In the genomic region with DNA sequence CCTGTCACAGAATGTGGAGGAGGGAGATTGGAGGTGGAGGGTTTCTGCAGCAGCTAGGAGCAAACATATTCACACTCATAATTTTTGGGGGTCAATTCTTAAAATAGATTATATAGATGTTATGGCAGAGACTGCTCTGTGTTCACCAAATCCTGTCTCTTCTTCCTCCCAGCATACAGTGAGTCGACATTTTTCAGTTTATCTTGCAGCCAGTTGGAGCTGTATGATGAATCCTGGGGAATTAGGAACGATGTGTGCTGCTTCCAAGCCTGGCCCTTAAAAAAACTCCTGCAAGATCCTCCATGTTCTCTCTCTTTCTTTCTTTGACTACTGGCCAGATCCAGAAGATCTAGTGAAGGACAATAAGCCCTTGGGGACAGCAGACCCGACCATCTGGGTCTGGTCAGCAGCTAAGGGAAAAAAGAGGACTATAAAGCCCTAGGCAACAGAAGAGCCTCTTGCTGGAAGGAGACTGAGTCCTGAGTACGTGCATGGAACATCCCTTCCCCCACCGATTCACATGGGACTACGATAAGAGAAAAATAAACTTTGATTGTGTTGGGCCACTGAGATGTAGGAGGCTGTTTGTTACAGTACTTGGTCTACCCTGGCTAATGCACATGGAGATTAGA, we compare ENCODE assay signal across 2 cellular contexts.
TF ChIP-seq lines count a peak whose summit lies in the region.

No MANE protein-coding gene starts in this region.

TF ChIP-seq in SK-N-SH, 30 proteins besides CTCF, POLR2A, EP300 and RAD21:
- TF ChIP-seq GATA2 (CRISPR knock-in tag; IDR thresholded peaks at IDR 0.05) (no peak), TAF1 (IDR thresholded peaks at IDR 0.05; ENCODE audit: borderline replicate concordance, low read depth, low read length) (no peak), TCF12 (IDR thresholded peaks at IDR 0.05) (no peak), FOSL2 (IDR thresholded peaks at IDR 0.05; ENCODE audit: borderline replicate concordance, low read depth) (no peak), TEAD4 (IDR thresholded peaks at IDR 0.05; ENCODE audit: borderline replicate concordance, insufficient read depth) (no peak), SMC3 (IDR thresholded peaks at IDR 0.05; ENCODE audit: low read depth, low read length) (no peak), POLR2AphosphoS5 (IDR thresholded peaks at IDR 0.05; ENCODE audit: low read depth, low read length) (no peak), MXI1 (IDR thresholded peaks at IDR 0.05; ENCODE audit: low read depth, low read length) (no peak), EZH2phosphoT487 (IDR thresholded peaks at IDR 0.05; ENCODE audit: borderline replicate concordance, low read depth) (no peak), NRF1 (IDR thresholded peaks at IDR 0.05; ENCODE audit: low read depth, low read length) (no peak), RCOR1 (IDR thresholded peaks at IDR 0.05; ENCODE audit: low read length) (no peak), RFX5 (IDR thresholded peaks at IDR 0.05; ENCODE audit: low read length) (no peak), YY1 (IDR thresholded peaks at IDR 0.05; ENCODE audit: low read depth) (no peak), CHD2 (IDR thresholded peaks at IDR 0.05; ENCODE audit: low read length, partially characterized antibody) (no peak), PBX3 (IDR thresholded peaks at IDR 0.05) (no peak)
- TF ChIP-seq, protein P1, sequence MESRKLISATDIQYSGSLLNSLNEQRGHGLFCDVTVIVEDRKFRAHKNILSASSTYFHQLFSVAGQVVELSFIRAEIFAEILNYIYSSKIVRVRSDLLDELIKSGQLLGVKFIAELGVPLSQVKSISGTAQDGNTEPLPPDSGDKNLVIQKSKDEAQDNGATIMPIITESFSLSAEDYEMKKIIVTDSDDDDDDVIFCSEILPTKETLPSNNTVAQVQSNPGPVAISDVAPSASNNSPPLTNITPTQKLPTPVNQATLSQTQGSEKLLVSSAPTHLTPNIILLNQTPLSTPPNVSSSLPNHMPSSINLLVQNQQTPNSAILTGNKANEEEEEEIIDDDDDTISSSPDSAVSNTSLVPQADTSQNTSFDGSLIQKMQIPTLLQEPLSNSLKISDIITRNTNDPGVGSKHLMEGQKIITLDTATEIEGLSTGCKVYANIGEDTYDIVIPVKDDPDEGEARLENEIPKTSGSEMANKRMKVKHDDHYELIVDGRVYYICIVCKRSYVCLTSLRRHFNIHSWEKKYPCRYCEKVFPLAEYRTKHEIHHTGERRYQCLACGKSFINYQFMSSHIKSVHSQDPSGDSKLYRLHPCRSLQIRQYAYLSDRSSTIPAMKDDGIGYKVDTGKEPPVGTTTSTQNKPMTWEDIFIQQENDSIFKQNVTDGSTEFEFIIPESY (IDR thresholded peaks at IDR 0.05; ENCODE audit: borderline replicate concordance, low read depth) = no peak
- TF ChIP-seq, protein P2, sequence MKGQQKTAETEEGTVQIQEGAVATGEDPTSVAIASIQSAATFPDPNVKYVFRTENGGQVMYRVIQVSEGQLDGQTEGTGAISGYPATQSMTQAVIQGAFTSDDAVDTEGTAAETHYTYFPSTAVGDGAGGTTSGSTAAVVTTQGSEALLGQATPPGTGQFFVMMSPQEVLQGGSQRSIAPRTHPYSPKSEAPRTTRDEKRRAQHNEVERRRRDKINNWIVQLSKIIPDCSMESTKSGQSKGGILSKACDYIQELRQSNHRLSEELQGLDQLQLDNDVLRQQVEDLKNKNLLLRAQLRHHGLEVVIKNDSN (IDR thresholded peaks at IDR 0.05; ENCODE audit: borderline replicate concordance, low read depth) = no peak
- TF ChIP-seq, protein P3, sequence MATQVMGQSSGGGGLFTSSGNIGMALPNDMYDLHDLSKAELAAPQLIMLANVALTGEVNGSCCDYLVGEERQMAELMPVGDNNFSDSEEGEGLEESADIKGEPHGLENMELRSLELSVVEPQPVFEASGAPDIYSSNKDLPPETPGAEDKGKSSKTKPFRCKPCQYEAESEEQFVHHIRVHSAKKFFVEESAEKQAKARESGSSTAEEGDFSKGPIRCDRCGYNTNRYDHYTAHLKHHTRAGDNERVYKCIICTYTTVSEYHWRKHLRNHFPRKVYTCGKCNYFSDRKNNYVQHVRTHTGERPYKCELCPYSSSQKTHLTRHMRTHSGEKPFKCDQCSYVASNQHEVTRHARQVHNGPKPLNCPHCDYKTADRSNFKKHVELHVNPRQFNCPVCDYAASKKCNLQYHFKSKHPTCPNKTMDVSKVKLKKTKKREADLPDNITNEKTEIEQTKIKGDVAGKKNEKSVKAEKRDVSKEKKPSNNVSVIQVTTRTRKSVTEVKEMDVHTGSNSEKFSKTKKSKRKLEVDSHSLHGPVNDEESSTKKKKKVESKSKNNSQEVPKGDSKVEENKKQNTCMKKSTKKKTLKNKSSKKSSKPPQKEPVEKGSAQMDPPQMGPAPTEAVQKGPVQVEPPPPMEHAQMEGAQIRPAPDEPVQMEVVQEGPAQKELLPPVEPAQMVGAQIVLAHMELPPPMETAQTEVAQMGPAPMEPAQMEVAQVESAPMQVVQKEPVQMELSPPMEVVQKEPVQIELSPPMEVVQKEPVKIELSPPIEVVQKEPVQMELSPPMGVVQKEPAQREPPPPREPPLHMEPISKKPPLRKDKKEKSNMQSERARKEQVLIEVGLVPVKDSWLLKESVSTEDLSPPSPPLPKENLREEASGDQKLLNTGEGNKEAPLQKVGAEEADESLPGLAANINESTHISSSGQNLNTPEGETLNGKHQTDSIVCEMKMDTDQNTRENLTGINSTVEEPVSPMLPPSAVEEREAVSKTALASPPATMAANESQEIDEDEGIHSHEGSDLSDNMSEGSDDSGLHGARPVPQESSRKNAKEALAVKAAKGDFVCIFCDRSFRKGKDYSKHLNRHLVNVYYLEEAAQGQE (IDR thresholded peaks at IDR 0.05; ENCODE audit: low read depth, low read length) = no peak

TF ChIP-seq in SK-N-SH treated with all-trans-retinoic acid at 6 μM for 48 hours, 23 proteins besides CTCF, POLR2A, EP300 and RAD21:
- TF ChIP-seq TOX (CRISPR knock-in tag; IDR thresholded peaks at IDR 0.05; ENCODE audit: borderline replicate concordance) (no peak), BACH2 (CRISPR knock-in tag; IDR thresholded peaks at IDR 0.05; ENCODE audit: borderline replicate concordance) (no peak), PPARA (CRISPR knock-in tag; IDR thresholded peaks at IDR 0.05; ENCODE audit: borderline replicate concordance) (no peak), ISL1 (CRISPR knock-in tag; IDR thresholded peaks at IDR 0.05) (no peak), ESRRG (CRISPR knock-in tag; IDR thresholded peaks at IDR 0.05) (no peak), ZNF70 (CRISPR knock-in tag; IDR thresholded peaks at IDR 0.05) (no peak), CSDC2 (CRISPR knock-in tag; IDR thresholded peaks at IDR 0.05) (no peak), RARB (CRISPR knock-in tag; IDR thresholded peaks at IDR 0.05) (no peak), TSHZ2 (CRISPR knock-in tag; IDR thresholded peaks at IDR 0.05) (no peak), ZFP3 (CRISPR knock-in tag; IDR thresholded peaks at IDR 0.05) (no peak), ZC3H10 (CRISPR knock-in tag; IDR thresholded peaks at IDR 0.05) (no peak), ARNTL (CRISPR knock-in tag; IDR thresholded peaks at IDR 0.05; ENCODE audit: borderline replicate concordance, low read depth) (no peak), OSR1 (CRISPR knock-in tag; IDR thresholded peaks at IDR 0.05) (no peak), TCF4 (CRISPR knock-in tag; IDR thresholded peaks at IDR 0.05; ENCODE audit: borderline replicate concordance) (no peak), SNAI2 (CRISPR knock-in tag; IDR thresholded peaks at IDR 0.05) (no peak), ZNF8 (CRISPR knock-in tag; IDR thresholded peaks at IDR 0.05) (no peak), GLIS3 (CRISPR knock-in tag; IDR thresholded peaks at IDR 0.05) (no peak), ZNF565 (CRISPR knock-in tag; conservative IDR thresholded peaks at IDR 0.05; ENCODE audit: low read depth) (no peak)
- TF ChIP-seq, protein P4, sequence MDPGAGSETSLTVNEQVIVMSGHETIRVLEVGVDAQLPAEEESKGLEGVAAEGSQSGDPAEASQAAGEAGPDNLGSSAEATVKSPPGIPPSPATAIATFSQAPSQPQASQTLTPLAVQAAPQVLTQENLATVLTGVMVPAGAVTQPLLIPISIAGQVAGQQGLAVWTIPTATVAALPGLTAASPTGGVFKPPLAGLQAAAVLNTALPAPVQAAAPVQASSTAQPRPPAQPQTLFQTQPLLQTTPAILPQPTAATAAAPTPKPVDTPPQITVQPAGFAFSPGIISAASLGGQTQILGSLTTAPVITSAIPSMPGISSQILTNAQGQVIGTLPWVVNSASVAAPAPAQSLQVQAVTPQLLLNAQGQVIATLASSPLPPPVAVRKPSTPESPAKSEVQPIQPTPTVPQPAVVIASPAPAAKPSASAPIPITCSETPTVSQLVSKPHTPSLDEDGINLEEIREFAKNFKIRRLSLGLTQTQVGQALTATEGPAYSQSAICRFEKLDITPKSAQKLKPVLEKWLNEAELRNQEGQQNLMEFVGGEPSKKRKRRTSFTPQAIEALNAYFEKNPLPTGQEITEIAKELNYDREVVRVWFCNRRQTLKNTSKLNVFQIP (CRISPR knock-in tag; IDR thresholded peaks at IDR 0.05; ENCODE audit: borderline replicate concordance, low read depth) = no peak
- TF ChIP-seq, protein P5, sequence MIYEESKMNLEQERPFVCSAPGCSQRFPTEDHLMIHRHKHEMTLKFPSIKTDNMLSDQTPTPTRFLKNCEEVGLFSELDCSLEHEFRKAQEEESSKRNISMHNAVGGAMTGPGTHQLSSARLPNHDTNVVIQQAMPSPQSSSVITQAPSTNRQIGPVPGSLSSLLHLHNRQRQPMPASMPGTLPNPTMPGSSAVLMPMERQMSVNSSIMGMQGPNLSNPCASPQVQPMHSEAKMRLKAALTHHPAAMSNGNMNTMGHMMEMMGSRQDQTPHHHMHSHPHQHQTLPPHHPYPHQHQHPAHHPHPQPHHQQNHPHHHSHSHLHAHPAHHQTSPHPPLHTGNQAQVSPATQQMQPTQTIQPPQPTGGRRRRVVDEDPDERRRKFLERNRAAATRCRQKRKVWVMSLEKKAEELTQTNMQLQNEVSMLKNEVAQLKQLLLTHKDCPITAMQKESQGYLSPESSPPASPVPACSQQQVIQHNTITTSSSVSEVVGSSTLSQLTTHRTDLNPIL (CRISPR knock-in tag; IDR thresholded peaks at IDR 0.05; ENCODE audit: low read depth) = no peak
